ENCODE assay signal across 14 cellular contexts in genomic region chr2:69164379-69164778, GRCh38.
DNase-seq lines count a peak whose midpoint lies in the region; ATAC-seq and TF ChIP-seq lines count a peak whose summit lies in the region.
"Had no signal": no experiment of that assay in that cellular context is flagged by ENCODE, and none has a peak within 500 bp of the region (broad histone marks: within the 10 kb centered on the region; RNA-seq: fewer than 3 reads in every experiment).

No MANE protein-coding gene starts in this region.

- no peaks in the 10 kb centered on the region for H3K9me3 Mint-ChIP-seq in activated CD4-positive, alpha-beta memory T cell treated with anti-CD3 and anti-CD28 coated beads, Interleukin-2, amount 10 ng/mL, durations not matched to agents 7 days and 5 days
- H3K9me3 Mint-ChIP-seq: activated naive CD4-positive, alpha-beta T cell treated with anti-CD3 and anti-CD28 coated beads, Interleukin-2, amount 10 ng/mL, durations not matched to agents 7 days and 5 days; GM23338 had no signal

- peak overlapping the region in 5 of 10 donors; percentile 2 to 62 (median 50) for H3K27ac ChIP-seq in heart right ventricle
- peak overlapping the region; percentile 77 for H3K27ac ChIP-seq in rectal smooth muscle tissue (ENCODE audit: low read depth, low read length)
- H3K27ac ChIP-seq: PC-9 had no signal

- H3K4me3 ChIP-seq in heart right ventricle: no peak overlapping the region
- no peak overlapping the region for H3K4me3 ChIP-seq in rectal smooth muscle tissue (ENCODE audit: low read length)
- H3K4me3 ChIP-seq: GM23338, PC-9 had no signal

- no peak for TF ChIP-seq CTCF in heart right ventricle (IDR thresholded peaks at IDR 0.05)

- no peaks in the 10 kb centered on the region for H3K9me3 ChIP-seq in heart right ventricle

- WGBS in heart right ventricle, 2 donors: 22 to 40% methylated on average over 3 of the region's 3 CpGs

- no peak overlapping the region for H3K4me3 Mint-ChIP-seq in activated CD4-positive, alpha-beta memory T cell treated with anti-CD3 and anti-CD28 coated beads, Interleukin-2, amount 10 ng/mL, durations not matched to agents 7 days and 5 days
- H3K4me3 Mint-ChIP-seq: activated naive CD4-positive, alpha-beta T cell treated with anti-CD3 and anti-CD28 coated beads, Interleukin-2, amount 10 ng/mL, durations not matched to agents 7 days and 5 days; GM23338 had no signal

- H3K27ac Mint-ChIP-seq in activated CD4-positive, alpha-beta memory T cell treated with anti-CD3 and anti-CD28 coated beads, Interleukin-2, amount 10 ng/mL, durations not matched to agents 7 days and 5 days: no peak overlapping the region
- H3K27ac Mint-ChIP-seq: activated naive CD4-positive, alpha-beta T cell treated with anti-CD3 and anti-CD28 coated beads, Interleukin-2, amount 10 ng/mL, durations not matched to agents 7 days and 5 days; GM23338 had no signal

- H3K4me1 Mint-ChIP-seq in activated CD4-positive, alpha-beta memory T cell treated with anti-CD3 and anti-CD28 coated beads, Interleukin-2, amount 10 ng/mL, durations not matched to agents 7 days and 5 days: no peaks in the 10 kb centered on the region

- ATAC-seq in heart right ventricle (peak in 6 of 8 donors; percentile 40 to 60 (median 51)), HG03460 (IDR thresholded peaks at IDR 0.05; ENCODE audit: unreplicated experiment) (no peak), HG03354 (IDR thresholded peaks at IDR 0.05; ENCODE audit: poor library complexity, severe bottlenecking, unreplicated experiment) (no peak), HG02588 (IDR thresholded peaks at IDR 0.05; ENCODE audit: unreplicated experiment) (no peak)
- ATAC-seq: activated CD4-positive, CD25-positive, alpha-beta regulatory T cell treated with anti-CD3 and anti-CD28 coated beads, Interleukin-2, amount 50 U/mL, for 24 hours; GM23338 had no signal

- no peaks in the 10 kb centered on the region for H3K36me3 Mint-ChIP-seq in activated CD4-positive, alpha-beta memory T cell treated with anti-CD3 and anti-CD28 coated beads, Interleukin-2, amount 10 ng/mL, durations not matched to agents 7 days and 5 days (ENCODE audit: low read depth)
- H3K36me3 Mint-ChIP-seq: activated naive CD4-positive, alpha-beta T cell treated with anti-CD3 and anti-CD28 coated beads, Interleukin-2, amount 10 ng/mL, durations not matched to agents 7 days and 5 days had no signal

- no peak overlapping the region for H3K9ac ChIP-seq in rectal smooth muscle tissue (ENCODE audit: low read length)

- H3K27me3 ChIP-seq in heart right ventricle (no peaks in the 10 kb centered on the region), rectal smooth muscle tissue (ENCODE audit: control insufficient read depth, insufficient read depth, low read length) (no peaks in the 10 kb centered on the region)

- POLR2A ChIA-PET in activated CD4-positive, alpha-beta memory T cell treated with anti-CD3 and anti-CD28 coated beads, Interleukin-2, amount 10 ng/mL, durations not matched to agents 7 days and 5 days (lab: Charles Lee): no interaction called here

- intact Hi-C loops in heart right ventricle (cut with DNase I): loop anchor here in 2 of 10 donors (5.0 kb wide), 2 partner anchors 97 to 137 kb away; no protein-coding TSS in a partner anchor

- peaks cover 7 to 79% (median 51%) of the 10 kb centered on the region in 9 donors for H3K4me1 ChIP-seq in heart right ventricle
- peaks cover 36% of the 10 kb centered on the region for H3K4me1 ChIP-seq in rectal smooth muscle tissue (ENCODE audit: control insufficient read depth, insufficient read depth, low read length)

- H3K36me3 ChIP-seq in heart right ventricle (no peaks in the 10 kb centered on the region), rectal smooth muscle tissue (ENCODE audit: control insufficient read depth, insufficient read depth, low read length) (no peaks in the 10 kb centered on the region)

- CTCF ChIA-PET in activated CD4-positive, alpha-beta memory T cell treated with anti-CD3 and anti-CD28 coated beads, Interleukin-2, amount 10 ng/mL, durations not matched to agents 7 days and 5 days (lab: Charles Lee): no interaction called here

- DNase-seq in DMS 273 treated with DMSO at 0.1 percent for 48 hours (lab: John Stamatoyannopoulos, UW) (peak; percentile 2), amniotic stem cell (lab: John Stamatoyannopoulos, UW) (peak; percentile 56), heart right ventricle (no peak)
- DNase-seq in activated CD4-positive, alpha-beta memory T cell treated with anti-CD3 and anti-CD28 coated beads, Interleukin-2, amount 10 ng/mL, durations not matched to agents 7 days and 5 days: no peak
- DNase-seq: activated naive CD4-positive, alpha-beta T cell treated with anti-CD3 and anti-CD28 coated beads, Interleukin-2, amount 10 ng/mL, durations not matched to agents 7 days and 5 days; foreskin melanocyte; NCI-H1092 treated with DMSO at 0.1 percent for 48 hours; PC-9 had no signal

- peaks cover 39% of the 10 kb centered on the region for H3K27me3 Mint-ChIP-seq in activated CD4-positive, alpha-beta memory T cell treated with anti-CD3 and anti-CD28 coated beads, Interleukin-2, amount 10 ng/mL, durations not matched to agents 7 days and 5 days

Comparison
In these comparisons a context has a peak if more than half of its experiments do, and no peak if none do; other contexts are left out.
1. DNase-seq: peak in DMS 273 treated with DMSO at 0.1 percent for 48 hours (single experiment) and amniotic stem cell (single experiment); none in heart right ventricle (0 of 2) and activated CD4-positive, alpha-beta memory T cell treated with anti-CD3 and anti-CD28 coated beads, Interleukin-2, amount 10 ng/mL, durations not matched to agents 7 days and 5 days (single experiment).
2. ATAC-seq: peak in heart right ventricle (6 of 8); none in HG03460 (single experiment), HG03354 (single experiment) and HG02588 (single experiment).